Comparison of ENCODE assay signal across 2 cellular contexts in the genomic region with DNA sequence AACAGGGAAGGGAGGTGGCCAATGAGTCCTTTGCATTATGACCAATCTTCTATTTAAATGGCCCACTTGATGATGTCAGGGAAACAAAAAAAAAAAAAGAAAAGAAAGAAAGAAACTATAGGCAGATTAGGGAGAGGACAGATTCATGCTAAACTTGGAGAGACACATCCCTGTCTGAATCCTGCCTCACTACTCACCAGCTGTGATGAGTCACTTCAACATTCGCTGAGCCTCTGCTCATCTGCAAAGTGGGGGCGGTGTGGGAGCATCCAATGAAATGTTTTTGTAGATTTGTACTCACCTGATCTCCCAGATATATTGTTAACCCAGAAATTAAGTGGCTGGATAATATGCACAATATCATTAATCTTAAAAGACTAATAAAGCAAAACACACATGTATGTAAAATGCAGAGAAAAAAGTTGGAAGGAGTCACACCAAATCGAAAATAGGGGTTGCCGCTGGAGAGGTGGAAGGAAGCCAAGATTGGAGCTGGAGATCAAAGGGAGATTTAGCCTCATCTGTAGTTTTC.
TF ChIP-seq lines count a peak whose summit lies in the region.

No MANE protein-coding gene starts in this region.

TF ChIP-seq in HCT116, 20 proteins besides CTCF, POLR2A, EP300 and RAD21:
- TF ChIP-seq EGR1 (IDR thresholded peaks at IDR 0.05; ENCODE audit: low read depth) (peak; percentile 83), SP1 (IDR thresholded peaks at IDR 0.05; ENCODE audit: low read depth) (no peak), FOSL1 (IDR thresholded peaks at IDR 0.05; ENCODE audit: low read depth) (peak; percentile 63), YY1 (IDR thresholded peaks at IDR 0.05; ENCODE audit: extremely low read depth, insufficient replicate concordance, low read depth, low read length) (no peak), JUND (IDR thresholded peaks at IDR 0.05) (peak; percentile 66)
- TF ChIP-seq, protein P1, sequence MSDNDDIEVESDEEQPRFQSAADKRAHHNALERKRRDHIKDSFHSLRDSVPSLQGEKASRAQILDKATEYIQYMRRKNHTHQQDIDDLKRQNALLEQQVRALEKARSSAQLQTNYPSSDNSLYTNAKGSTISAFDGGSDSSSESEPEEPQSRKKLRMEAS (IDR thresholded peaks at IDR 0.05), result no peak

TF ChIP-seq in HepG2, 621 proteins besides CTCF, POLR2A, EP300 and RAD21:
- TF ChIP-seq STAG1 (CRISPR knock-in tag; IDR thresholded peaks at IDR 0.05), result peak; percentile 24; the same call in 1 of the 2 replicates
- no peak for TF ChIP-seq HOXA3 (CRISPR knock-in tag; IDR thresholded peaks at IDR 0.05)
- 0 out of 2 replicates have a peak, but pooled peaks have one; percentile 17 for TF ChIP-seq IRF2 (CRISPR knock-in tag; IDR thresholded peaks at IDR 0.05)
- no peak for TF ChIP-seq POGZ (CRISPR knock-in tag; IDR thresholded peaks at IDR 0.05)
- no peak for TF ChIP-seq MEIS1 (CRISPR knock-in tag; IDR thresholded peaks at IDR 0.05; ENCODE audit: borderline replicate concordance)
- no peak for TF ChIP-seq WIZ (CRISPR knock-in tag; IDR thresholded peaks at IDR 0.05)
- peak; percentile 16; the same call in 1 of the 2 replicates for TF ChIP-seq CREB1 (IDR thresholded peaks at IDR 0.05)
- TF ChIP-seq CREB1 (CRISPR knock-in tag; IDR thresholded peaks at IDR 0.05), result no peak
- no peak for TF ChIP-seq NFIB (CRISPR knock-in tag; IDR thresholded peaks at IDR 0.05; ENCODE audit: borderline replicate concordance)
- TF ChIP-seq TCF7 (IDR thresholded peaks at IDR 0.05; ENCODE audit: low read depth), result peak; percentile 34; the same call in 1 of the 2 replicates
- TF ChIP-seq HMGA1 (CRISPR knock-in tag; conservative IDR thresholded peaks at IDR 0.05), result no peak
- TF ChIP-seq ZNF878 (CRISPR knock-in tag; IDR thresholded peaks at IDR 0.05), result no peak
- TF ChIP-seq, protein P2, sequence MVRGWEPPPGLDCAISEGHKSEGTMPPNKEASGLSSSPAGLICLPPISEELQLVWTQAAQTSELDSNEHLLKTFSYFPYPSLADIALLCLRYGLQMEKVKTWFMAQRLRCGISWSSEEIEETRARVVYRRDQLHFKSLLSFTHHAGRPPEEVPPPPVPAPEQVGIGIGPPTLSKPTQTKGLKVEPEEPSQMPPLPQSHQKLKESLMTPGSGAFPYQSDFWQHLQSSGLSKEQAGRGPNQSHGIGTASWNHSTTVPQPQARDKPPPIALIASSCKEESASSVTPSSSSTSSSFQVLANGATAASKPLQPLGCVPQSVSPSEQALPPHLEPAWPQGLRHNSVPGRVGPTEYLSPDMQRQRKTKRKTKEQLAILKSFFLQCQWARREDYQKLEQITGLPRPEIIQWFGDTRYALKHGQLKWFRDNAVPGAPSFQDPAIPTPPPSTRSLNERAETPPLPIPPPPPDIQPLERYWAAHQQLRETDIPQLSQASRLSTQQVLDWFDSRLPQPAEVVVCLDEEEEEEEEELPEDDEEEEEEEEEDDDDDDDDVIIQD (CRISPR knock-in tag; IDR thresholded peaks at IDR 0.05; ENCODE audit: low read depth), result 0 out of 2 replicates have a peak, but pooled peaks have one; percentile 16
- no peak for TF ChIP-seq GATAD2A (CRISPR knock-in tag; IDR thresholded peaks at IDR 0.05)
- TF ChIP-seq ZNF20 (CRISPR knock-in tag; IDR thresholded peaks at IDR 0.05), result no peak
- no peak for TF ChIP-seq ATF7-NPFF (CRISPR knock-in tag; IDR thresholded peaks at IDR 0.05; ENCODE audit: low read depth)
- no peak for TF ChIP-seq GZF1 (CRISPR knock-in tag; IDR thresholded peaks at IDR 0.05)
- TF ChIP-seq, protein P3, sequence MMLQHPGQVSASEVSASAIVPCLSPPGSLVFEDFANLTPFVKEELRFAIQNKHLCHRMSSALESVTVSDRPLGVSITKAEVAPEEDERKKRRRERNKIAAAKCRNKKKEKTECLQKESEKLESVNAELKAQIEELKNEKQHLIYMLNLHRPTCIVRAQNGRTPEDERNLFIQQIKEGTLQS (CRISPR knock-in tag; IDR thresholded peaks at IDR 0.05), result peak; percentile 57; the same call in 1 of the 2 replicates
- TF ChIP-seq CCDC6 (CRISPR knock-in tag; IDR thresholded peaks at IDR 0.05), result no peak
- 0 out of 2 replicates have a peak, but pooled peaks have one; percentile 32 for TF ChIP-seq NFYB (CRISPR knock-in tag; IDR thresholded peaks at IDR 0.05)
- no peak for TF ChIP-seq YEATS4 (CRISPR knock-in tag; IDR thresholded peaks at IDR 0.05; ENCODE audit: borderline replicate concordance)
- peak; percentile 54; the same call in 1 of the 2 replicates for TF ChIP-seq SAP130 (CRISPR knock-in tag; IDR thresholded peaks at IDR 0.05; ENCODE audit: low read depth)
- TF ChIP-seq, protein P4, sequence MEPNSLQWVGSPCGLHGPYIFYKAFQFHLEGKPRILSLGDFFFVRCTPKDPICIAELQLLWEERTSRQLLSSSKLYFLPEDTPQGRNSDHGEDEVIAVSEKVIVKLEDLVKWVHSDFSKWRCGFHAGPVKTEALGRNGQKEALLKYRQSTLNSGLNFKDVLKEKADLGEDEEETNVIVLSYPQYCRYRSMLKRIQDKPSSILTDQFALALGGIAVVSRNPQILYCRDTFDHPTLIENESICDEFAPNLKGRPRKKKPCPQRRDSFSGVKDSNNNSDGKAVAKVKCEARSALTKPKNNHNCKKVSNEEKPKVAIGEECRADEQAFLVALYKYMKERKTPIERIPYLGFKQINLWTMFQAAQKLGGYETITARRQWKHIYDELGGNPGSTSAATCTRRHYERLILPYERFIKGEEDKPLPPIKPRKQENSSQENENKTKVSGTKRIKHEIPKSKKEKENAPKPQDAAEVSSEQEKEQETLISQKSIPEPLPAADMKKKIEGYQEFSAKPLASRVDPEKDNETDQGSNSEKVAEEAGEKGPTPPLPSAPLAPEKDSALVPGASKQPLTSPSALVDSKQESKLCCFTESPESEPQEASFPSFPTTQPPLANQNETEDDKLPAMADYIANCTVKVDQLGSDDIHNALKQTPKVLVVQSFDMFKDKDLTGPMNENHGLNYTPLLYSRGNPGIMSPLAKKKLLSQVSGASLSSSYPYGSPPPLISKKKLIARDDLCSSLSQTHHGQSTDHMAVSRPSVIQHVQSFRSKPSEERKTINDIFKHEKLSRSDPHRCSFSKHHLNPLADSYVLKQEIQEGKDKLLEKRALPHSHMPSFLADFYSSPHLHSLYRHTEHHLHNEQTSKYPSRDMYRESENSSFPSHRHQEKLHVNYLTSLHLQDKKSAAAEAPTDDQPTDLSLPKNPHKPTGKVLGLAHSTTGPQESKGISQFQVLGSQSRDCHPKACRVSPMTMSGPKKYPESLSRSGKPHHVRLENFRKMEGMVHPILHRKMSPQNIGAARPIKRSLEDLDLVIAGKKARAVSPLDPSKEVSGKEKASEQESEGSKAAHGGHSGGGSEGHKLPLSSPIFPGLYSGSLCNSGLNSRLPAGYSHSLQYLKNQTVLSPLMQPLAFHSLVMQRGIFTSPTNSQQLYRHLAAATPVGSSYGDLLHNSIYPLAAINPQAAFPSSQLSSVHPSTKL (CRISPR knock-in tag; IDR thresholded peaks at IDR 0.05), result 0 out of 2 replicates have a peak, but pooled peaks have one; percentile 34
- TF ChIP-seq, protein P5, sequence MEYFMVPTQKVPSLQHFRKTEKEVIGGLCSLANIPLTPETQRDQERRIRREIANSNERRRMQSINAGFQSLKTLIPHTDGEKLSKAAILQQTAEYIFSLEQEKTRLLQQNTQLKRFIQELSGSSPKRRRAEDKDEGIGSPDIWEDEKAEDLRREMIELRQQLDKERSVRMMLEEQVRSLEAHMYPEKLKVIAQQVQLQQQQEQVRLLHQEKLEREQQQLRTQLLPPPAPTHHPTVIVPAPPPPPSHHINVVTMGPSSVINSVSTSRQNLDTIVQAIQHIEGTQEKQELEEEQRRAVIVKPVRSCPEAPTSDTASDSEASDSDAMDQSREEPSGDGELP (IDR thresholded peaks at IDR 0.05; ENCODE audit: borderline replicate concordance, low read depth), result peak; percentile 85
- peak; percentile 94 for TF ChIP-seq FOSL2 (CRISPR knock-in tag; IDR thresholded peaks at IDR 0.05)
- TF ChIP-seq ELF1 (CRISPR knock-in tag; IDR thresholded peaks at IDR 0.05), result no peak
TF ChIP-seq in HepG2: peak in this region for 11.
